17 cellular contexts compared by ENCODE assay signal in genomic region chr19:18985257-18985656, GRCh38. TPM values are rescaled to one million over a fixed set of nuclear protein-coding genes. Genes with fewer than 3 reads are reported as not detected.
DNase-seq lines count a peak whose midpoint lies in the region; ATAC-seq, FAIRE-seq and TF ChIP-seq lines count a peak whose summit lies in the region.
"Had no signal": no experiment of that assay in that cellular context is flagged by ENCODE, and none has a peak within 500 bp of the region (broad histone marks: within the 10 kb centered on the region; RNA-seq: fewer than 3 reads in every experiment).

No MANE protein-coding gene starts in this region.

- H3K79me2 ChIP-seq in HepG2 (ENCODE audit: insufficient read depth, low read length) (no peaks in the 10 kb centered on the region), trophoblast cell (ENCODE audit: control insufficient read depth, insufficient read depth, low read length, poor library complexity) (no peaks in the 10 kb centered on the region)

- no peak overlapping the region for H3K18ac ChIP-seq in trophoblast cell (ENCODE audit: low read length)

- peak; percentile 67 to 83 for DNase-seq in NOMO-1 (lab: John Stamatoyannopoulos, UW; ENCODE audit: unreplicated experiment in 2 of 2)
- no peak for DNase-seq in HepG2 (ENCODE audit: low spot score)
- DNase-seq in superior temporal gyrus (ENCODE audit: extremely low spot score), result peak; percentile 59
- DNase-seq in frontal cortex (ENCODE audit: low spot score in 2 of 2), result no peak
- DNase-seq in trophoblast cell, result no peak
- DNase-seq in hepatic stellate cell (ENCODE audit: low spot score), result no peak
- DNase-seq: activated naive CD4-positive, alpha-beta T cell treated with anti-CD3 and anti-CD28 coated beads for 36 hours; foreskin keratinocyte; IMR-90; NCI-H1930; stimulated activated CD4-positive, alpha-beta T cell treated with anti-CD3 and anti-CD28 coated beads, Interleukin-2, amount 100 ng/mL, for 48 hours; T-helper 2 cell had no signal

- H2BK120ac ChIP-seq in trophoblast cell (ENCODE audit: insufficient read depth, low read length, poor library complexity), result no peak overlapping the region

- H3K27me3 ChIP-seq in HepG2 (ENCODE audit: control insufficient read depth in 1 of 2, insufficient read depth in 2 of 2, low read length in 2 of 2), result peaks cover 0 to 34% of the 10 kb centered on the region in 2 experiments; a peak in 3 of 5 replicates
- no peaks in the 10 kb centered on the region for H3K27me3 ChIP-seq in trophoblast cell (ENCODE audit: insufficient read depth, low read length)
- H3K27me3 ChIP-seq: foreskin keratinocyte had no signal

- no peaks in the 10 kb centered on the region for H3K9me3 Mint-ChIP-seq in brain
- H3K9me3 Mint-ChIP-seq: activated naive CD4-positive, alpha-beta T cell treated with anti-CD3 and anti-CD28 coated beads for 36 hours; stimulated activated naive CD8-positive, alpha-beta T cell treated with anti-CD3 and anti-CD28 coated beads, Interleukin-15, Interleukin-2, amounts not matched to agents 100 ng/mL and 50 ng/mL, for 24 hours had no signal

- no peak overlapping the region for H3K14ac ChIP-seq in trophoblast cell (ENCODE audit: low read length)

- no peaks in the 10 kb centered on the region for H4K20me1 ChIP-seq in HepG2 (ENCODE audit: insufficient read depth, low read length)

- H3K4ac ChIP-seq in trophoblast cell (ENCODE audit: low read depth, low read length), result no peak overlapping the region

- in situ Hi-C loops in HepG2 (cut with HindIII; ENCODE audit: extremely low pct_ligation_motif_present, low pct_unique_long_range_greater_than_20kb), result loop anchor here (5.0 to 10.0 kb wide), 3 partner anchors 43 to 90 kb away; partner anchors contain the start of genes CERS1 and HOMER3

- H3K4me2 ChIP-seq in HepG2 (ENCODE audit: low read depth, low read length) (no peak overlapping the region), trophoblast cell (ENCODE audit: low read length) (no peak overlapping the region)

- no peak overlapping the region for H4K91ac ChIP-seq in trophoblast cell (ENCODE audit: low read depth, low read length)

- no peak overlapping the region for H2AFZ ChIP-seq in HepG2 (ENCODE audit: low read length)
- H2AFZ ChIP-seq in trophoblast cell (ENCODE audit: insufficient read depth, low read length, poor library complexity), result no peak overlapping the region

- no peak overlapping the region for H2AK5ac ChIP-seq in trophoblast cell (ENCODE audit: low read length)

- no peak overlapping the region for H2BK12ac ChIP-seq in trophoblast cell (ENCODE audit: low read length)

- no peaks in the 10 kb centered on the region for H3K36me3 Mint-ChIP-seq in brain

- CTCF ChIA-PET in HepG2 (lab: Yijun Ruan, JAX; ENCODE audit: low intra/inter-chr PET ratio, low total read pairs), result interaction anchor here (0.9 kb wide), 1 partner anchor 91 kb away, joined by 3 read pairs; no protein-coding TSS in a partner anchor

- peaks cover 10% of the 10 kb centered on the region for H3K4me1 ChIP-seq in HepG2 (ENCODE audit: insufficient read depth, low read length)
- H3K4me1 ChIP-seq in trophoblast cell (ENCODE audit: control insufficient read depth in 1 of 2, insufficient read depth in 2 of 2, low read length in 2 of 2), result no peaks in the 10 kb centered on the region
- H3K4me1 ChIP-seq: foreskin keratinocyte had no signal

- ATAC-seq in HepG2, result no peak
- ATAC-seq: foreskin keratinocyte, HCT116 had no signal

- FAIRE-seq in HepG2 (lab: Jason Lieb, UNC) (no peak), frontal cortex (lab: Jason Lieb, UNC) (no peak)
- FAIRE-seq: D721Med had no signal

- no peak overlapping the region for H4K8ac ChIP-seq in trophoblast cell (ENCODE audit: low read depth, low read length)

- H3K9ac ChIP-seq in HepG2 (ENCODE audit: insufficient read depth, low read depth, low read length) (no peak overlapping the region), trophoblast cell (ENCODE audit: low read length) (no peak overlapping the region)

- intact Hi-C loops in HepG2 (cut with micrococcal nuclease; ENCODE audit: unreplicated experiment), result no loop called here

- TF ChIP-seq POLR2A in HepG2 (IDR thresholded peaks at IDR 0.05; ENCODE audit: insufficient read depth in 1 of 2, low read depth in 2 of 2, low read length in 2 of 2), result no peak

- peaks cover 14% of the 10 kb centered on the region for H3K27me3 Mint-ChIP-seq in brain

- no peak overlapping the region for H2BK5ac ChIP-seq in trophoblast cell (ENCODE audit: low read depth, low read length, poor library complexity)

- no peak overlapping the region for H3K23ac ChIP-seq in trophoblast cell (ENCODE audit: low read length)

- TF ChIP-seq RAD21 in HepG2 (CRISPR knock-in tag; IDR thresholded peaks at IDR 0.05), result no peak

- H4K12ac ChIP-seq in trophoblast cell (ENCODE audit: low read depth, low read length), result no peak overlapping the region

- H3K9me3 ChIP-seq in HepG2 (ENCODE audit: low read length) (no peaks in the 10 kb centered on the region), trophoblast cell (ENCODE audit: insufficient read depth, low read depth, low read length) (peaks cover 2% of the 10 kb centered on the region)

- no peak overlapping the region for H3K27ac ChIP-seq in HepG2 (ENCODE audit: extremely low read length, insufficient read depth, low read length)
- no peak overlapping the region for H3K27ac ChIP-seq in trophoblast cell (ENCODE audit: low read depth, low read length)
- H3K27ac ChIP-seq: foreskin keratinocyte had no signal

- TF ChIP-seq CTCF in brain (conservative IDR thresholded peaks at IDR 0.05) (no peak), HepG2 (CRISPR knock-in tag; IDR thresholded peaks at IDR 0.05) (no peak)

- H3K4me1 Mint-ChIP-seq in brain, result peaks cover 27% of the 10 kb centered on the region

- H3K4me3 Mint-ChIP-seq in brain, result no peak overlapping the region
- H3K4me3 Mint-ChIP-seq: activated naive CD4-positive, alpha-beta T cell treated with anti-CD3 and anti-CD28 coated beads for 36 hours; stimulated activated naive CD8-positive, alpha-beta T cell treated with anti-CD3 and anti-CD28 coated beads, Interleukin-15, Interleukin-2, amounts not matched to agents 100 ng/mL and 50 ng/mL, for 24 hours had no signal

- 27% methylated on average over 7 of the region's 7 CpGs for WGBS in HepG2 (ENCODE audit: low lambda C conversion rate)
- no CpG with 5 or more reads among the region's 7 CpGs for WGBS in trophoblast cell (ENCODE audit: extremely low coverage, insufficient coverage, insufficient read length)

- BruUV-seq in HepG2 (replicated peaks; lab: Mats Ljungman, UMichigan), result no TSS peak

- no peaks in the 10 kb centered on the region for H3K79me1 ChIP-seq in trophoblast cell (ENCODE audit: low read length)

- peak overlapping the region in 4 of 5 experiments; percentile 42 to 96 (median 78) for H3K27ac Mint-ChIP-seq in brain
- H3K27ac Mint-ChIP-seq: activated naive CD4-positive, alpha-beta T cell treated with anti-CD3 and anti-CD28 coated beads for 36 hours; stimulated activated naive CD8-positive, alpha-beta T cell treated with anti-CD3 and anti-CD28 coated beads, Interleukin-15, Interleukin-2, amounts not matched to agents 100 ng/mL and 50 ng/mL, for 24 hours had no signal

- H3K36me3 ChIP-seq in HepG2 (replicated peaks in 1 of 2; ENCODE audit: control insufficient read depth in 1 of 2, insufficient read depth in 2 of 2, low read length in 2 of 2), result no peaks in the 10 kb centered on the region
- H3K36me3 ChIP-seq in trophoblast cell (ENCODE audit: control insufficient read depth in 1 of 2, insufficient read depth in 2 of 2, low read length in 2 of 2), result peaks cover under 1% of the 10 kb centered on the region in 2 experiments

- TF ChIP-seq EP300 in HepG2 (IDR thresholded peaks at IDR 0.05; ENCODE audit: low read depth in 2 of 2, low read length in 2 of 2) (no peak), HepG2 (CRISPR knock-in tag; IDR thresholded peaks at IDR 0.05; ENCODE audit: borderline replicate concordance) (no peak)

- POLR2A ChIA-PET in HepG2 (lab: Yijun Ruan, JAX), result no interaction called here

- H3K4me3 ChIP-seq in HepG2 (replicated peaks in 1 of 3; ENCODE audit: insufficient read depth in 1 of 3, low read depth in 2 of 3, low read length in 3 of 3) (no peak overlapping the region), trophoblast cell (ENCODE audit: low read depth, low read length) (no peak overlapping the region)
- H3K4me3 ChIP-seq: coronary artery had no signal

RNA-seq across cellular contexts. Expression of gene HOMER3, which starts 44.2 kb away (rescaled TPM):
- polyA plus RNA-seq in brain (ENCODE audit: insufficient read depth, low read depth, low replicate concordance) (35.0 TPM), HepG2 (2011; rRNA removed) (27.3 and 33.7 TPM in 2 replicates)
- total RNA-seq in HepG2 (2016; rRNA removed; fragmentation: Illumina TruSeq; extraction: Trizol) (16.0 and 21.3 TPM in 2 replicates), frontal cortex (20.4 TPM)
- 26.4 and 33.2 TPM in 2 replicates for total RNA-seq in HepG2 (2016; cell fraction: cytosol; rRNA removed; fragmentation: Illumina TruSeq; extraction: Trizol; ENCODE audit: low read depth)
- total RNA-seq in HepG2 (2016; cell fraction: insoluble cytoplasmic fraction; rRNA removed; fragmentation: Illumina TruSeq; extraction: Trizol), result 15.8 and 22.8 TPM in 2 replicates
- total RNA-seq in HepG2 (2016; cell fraction: membrane; rRNA removed; fragmentation: Illumina TruSeq; extraction: Trizol), result 34.4 and 37.9 TPM in 2 replicates
- 9.6 and 15.0 TPM in 2 replicates for total RNA-seq in HepG2 (2016; cell fraction: nucleus; rRNA removed; fragmentation: Illumina TruSeq; extraction: Trizol)
- 17.2 and 24.7 TPM in 2 replicates for polyA plus RNA-seq in HepG2 (2011; cell fraction: cytosol; rRNA removed)
- 44.4 and 50.4 TPM in 2 replicates for polyA plus RNA-seq in HepG2 (2011; cell fraction: nucleus; rRNA removed)
- 9.2 and 17.6 TPM in 2 replicates for polyA plus RNA-seq in HepG2 (2012)
- 38.0 and 46.9 TPM in 2 replicates for polyA plus RNA-seq in HepG2 (2016; cell fraction: cytosol; fragmentation: Illumina TruSeq; extraction: Trizol; ENCODE audit: low read depth)
- 25.7 and 29.6 TPM in 2 replicates for polyA plus RNA-seq in HepG2 (2016; cell fraction: insoluble cytoplasmic fraction; fragmentation: Illumina TruSeq; extraction: Trizol; ENCODE audit: low read depth)
- polyA plus RNA-seq in HepG2 (2016; cell fraction: membrane; fragmentation: Illumina TruSeq; extraction: Trizol; ENCODE audit: low read depth), result 45.5 and 48.8 TPM in 2 replicates
- polyA plus RNA-seq in HepG2 (2016; cell fraction: nucleus; fragmentation: Illumina TruSeq; extraction: Trizol; ENCODE audit: insufficient read depth, low read depth), result 36.3 and 38.7 TPM in 2 replicates
- 16.8 and 17.2 TPM in 2 replicates for polyA minus RNA-seq in HepG2 (2011; rRNA and poly(A)+ RNA removed; ENCODE audit: low replicate concordance)
- polyA minus RNA-seq in HepG2 (2011; cell fraction: cytosol; rRNA and poly(A)+ RNA removed), result 3.6 and 6.2 TPM in 2 replicates
- polyA minus RNA-seq in HepG2 (2011; cell fraction: nucleus; rRNA and poly(A)+ RNA removed), result 8.6 and 13.4 TPM in 2 replicates
- 29.5 and 31.8 TPM in 2 replicates for polyA plus RNA-seq in trophoblast cell (2013)
- total RNA-seq: activated naive CD4-positive, alpha-beta T cell treated with anti-CD3 and anti-CD28 coated beads for 36 hours had no signal

RNA-seq across cellular contexts. Expression of gene SUGP2, which starts 48.1 kb away (rescaled TPM):
- polyA plus RNA-seq in brain (ENCODE audit: insufficient read depth, low read depth, low replicate concordance) (59.2 TPM), HepG2 (2011; rRNA removed) (57.7 and 63.4 TPM in 2 replicates)
- total RNA-seq in HepG2 (2016; rRNA removed; fragmentation: Illumina TruSeq; extraction: Trizol) (32.3 and 40.6 TPM in 2 replicates), frontal cortex (90.5 TPM)
- total RNA-seq in HepG2 (2016; cell fraction: cytosol; rRNA removed; fragmentation: Illumina TruSeq; extraction: Trizol; ENCODE audit: low read depth), result 8.1 and 8.7 TPM in 2 replicates
- total RNA-seq in HepG2 (2016; cell fraction: insoluble cytoplasmic fraction; rRNA removed; fragmentation: Illumina TruSeq; extraction: Trizol), result 29.8 and 39.5 TPM in 2 replicates
- 16.1 and 16.4 TPM in 2 replicates for total RNA-seq in HepG2 (2016; cell fraction: membrane; rRNA removed; fragmentation: Illumina TruSeq; extraction: Trizol)
- 43.7 and 52.4 TPM in 2 replicates for total RNA-seq in HepG2 (2016; cell fraction: nucleus; rRNA removed; fragmentation: Illumina TruSeq; extraction: Trizol)
- 18.7 and 22.9 TPM in 2 replicates for polyA plus RNA-seq in HepG2 (2011; cell fraction: cytosol; rRNA removed)
- polyA plus RNA-seq in HepG2 (2011; cell fraction: nucleus; rRNA removed), result 189 and 204 TPM in 2 replicates
- 38.0 and 52.7 TPM in 2 replicates for polyA plus RNA-seq in HepG2 (2012)
- 3.7 and 4.4 TPM in 2 replicates for polyA plus RNA-seq in HepG2 (2016; cell fraction: cytosol; fragmentation: Illumina TruSeq; extraction: Trizol; ENCODE audit: low read depth)
- polyA plus RNA-seq in HepG2 (2016; cell fraction: insoluble cytoplasmic fraction; fragmentation: Illumina TruSeq; extraction: Trizol; ENCODE audit: low read depth), result 29.6 and 32.8 TPM in 2 replicates
- 7.8 and 9.8 TPM in 2 replicates for polyA plus RNA-seq in HepG2 (2016; cell fraction: membrane; fragmentation: Illumina TruSeq; extraction: Trizol; ENCODE audit: low read depth)
- polyA plus RNA-seq in HepG2 (2016; cell fraction: nucleus; fragmentation: Illumina TruSeq; extraction: Trizol; ENCODE audit: insufficient read depth, low read depth), result 163 and 186 TPM in 2 replicates
- polyA minus RNA-seq in HepG2 (2011; rRNA and poly(A)+ RNA removed; ENCODE audit: low replicate concordance), result 19.2 and 29.3 TPM in 2 replicates
- polyA minus RNA-seq in HepG2 (2011; cell fraction: cytosol; rRNA and poly(A)+ RNA removed), result 10.2 and 13.3 TPM in 2 replicates
- polyA minus RNA-seq in HepG2 (2011; cell fraction: nucleus; rRNA and poly(A)+ RNA removed), result 62.1 and 68.9 TPM in 2 replicates
- polyA plus RNA-seq in trophoblast cell (2013), result 48.0 and 52.2 TPM in 2 replicates

RNA-seq across cellular contexts. Expression of gene ARMC6, which starts 48.1 kb away (rescaled TPM):
- 39.3 TPM for polyA plus RNA-seq in brain (ENCODE audit: insufficient read depth, low read depth, low replicate concordance)
- total RNA-seq in HepG2 (2016; rRNA removed; fragmentation: Illumina TruSeq; extraction: Trizol), result 36.8 and 42.7 TPM in 2 replicates
- 11.2 and 13.0 TPM in 2 replicates for total RNA-seq in HepG2 (2016; cell fraction: cytosol; rRNA removed; fragmentation: Illumina TruSeq; extraction: Trizol; ENCODE audit: low read depth)
- total RNA-seq in HepG2 (2016; cell fraction: insoluble cytoplasmic fraction; rRNA removed; fragmentation: Illumina TruSeq; extraction: Trizol), result 37.7 and 38.3 TPM in 2 replicates
- 20.4 and 23.6 TPM in 2 replicates for total RNA-seq in HepG2 (2016; cell fraction: membrane; rRNA removed; fragmentation: Illumina TruSeq; extraction: Trizol)
- 17.5 and 23.9 TPM in 2 replicates for total RNA-seq in HepG2 (2016; cell fraction: nucleus; rRNA removed; fragmentation: Illumina TruSeq; extraction: Trizol)
- 16.2 and 24.6 TPM in 2 replicates for polyA plus RNA-seq in HepG2 (2011; rRNA removed)
- polyA plus RNA-seq in HepG2 (2011; cell fraction: cytosol; rRNA removed), result 16.9 and 25.0 TPM in 2 replicates
- polyA plus RNA-seq in HepG2 (2011; cell fraction: nucleus; rRNA removed), result 44.8 and 46.0 TPM in 2 replicates
- polyA plus RNA-seq in HepG2 (2012), result 14.8 and 16.9 TPM in 2 replicates
- 10.0 and 10.8 TPM in 2 replicates for polyA plus RNA-seq in HepG2 (2016; cell fraction: cytosol; fragmentation: Illumina TruSeq; extraction: Trizol; ENCODE audit: low read depth)
- 33.4 and 39.5 TPM in 2 replicates for polyA plus RNA-seq in HepG2 (2016; cell fraction: insoluble cytoplasmic fraction; fragmentation: Illumina TruSeq; extraction: Trizol; ENCODE audit: low read depth)
- polyA plus RNA-seq in HepG2 (2016; cell fraction: membrane; fragmentation: Illumina TruSeq; extraction: Trizol; ENCODE audit: low read depth), result 14.7 and 16.1 TPM in 2 replicates
- 37.5 and 39.9 TPM in 2 replicates for polyA plus RNA-seq in HepG2 (2016; cell fraction: nucleus; fragmentation: Illumina TruSeq; extraction: Trizol; ENCODE audit: insufficient read depth, low read depth)
- polyA minus RNA-seq in HepG2 (2011; rRNA and poly(A)+ RNA removed; ENCODE audit: low replicate concordance), result 71.3 and 80.9 TPM in 2 replicates
- polyA minus RNA-seq in HepG2 (2011; cell fraction: cytosol; rRNA and poly(A)+ RNA removed), result 18.4 and 19.4 TPM in 2 replicates
- 14.0 and 15.2 TPM in 2 replicates for polyA minus RNA-seq in HepG2 (2011; cell fraction: nucleus; rRNA and poly(A)+ RNA removed)
- total RNA-seq in frontal cortex, result 56.3 TPM
- polyA plus RNA-seq in trophoblast cell (2013), result 9.8 and 10.7 TPM in 2 replicates

Comparison
In these comparisons a context has a peak if more than half of its experiments do, and no peak if none do; other contexts are left out.
1. DNase-seq: peak in NOMO-1 (2 of 2) and superior temporal gyrus (single experiment); none in HepG2 (single experiment), frontal cortex (0 of 2), trophoblast cell (0 of 2) and hepatic stellate cell (single experiment).